ENCODE assay signal across 1 cellular context in the genomic region with DNA sequence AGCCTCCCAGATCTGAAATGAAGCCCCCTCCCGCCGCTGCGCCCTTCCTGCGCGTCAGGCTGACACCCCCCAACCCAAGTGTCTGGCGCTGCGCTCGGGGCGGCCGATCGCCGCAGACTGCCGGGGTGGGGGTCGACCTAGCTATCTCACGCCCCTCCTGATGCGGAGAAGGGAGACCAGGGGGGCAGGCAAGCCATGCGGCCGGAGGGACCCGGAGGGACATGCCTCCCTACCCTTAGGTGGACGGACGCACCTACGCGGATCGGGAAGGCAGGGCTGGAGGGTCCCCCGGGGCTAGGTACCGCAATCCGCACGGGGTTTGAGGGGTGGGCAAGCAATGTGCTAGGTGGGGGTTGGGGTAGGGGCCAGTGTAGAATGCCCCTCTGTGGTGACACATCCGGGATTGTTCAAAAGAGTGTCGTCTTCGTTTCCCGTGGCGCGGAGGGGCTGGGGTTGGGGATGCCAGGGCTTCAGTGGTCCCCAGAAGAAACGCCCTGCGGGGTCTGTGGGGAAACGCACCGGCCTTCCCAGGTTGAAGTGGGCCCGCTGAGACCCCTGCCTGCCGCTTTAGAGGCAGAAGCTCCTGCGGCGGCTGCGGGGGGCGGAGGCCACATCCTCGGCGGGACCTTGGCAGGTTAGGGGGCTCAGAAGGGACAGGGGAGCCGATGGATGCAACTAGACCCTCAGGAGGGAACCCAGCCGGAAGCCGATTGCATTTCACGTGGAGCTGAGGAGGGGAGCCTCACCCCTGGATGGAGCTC.
TF ChIP-seq lines count a peak whose summit lies in the region.

No MANE protein-coding gene starts in this region.

TF ChIP-seq in GM23338, 12 proteins besides CTCF, POLR2A, EP300 and RAD21 (continued from another document):
- TF ChIP-seq, protein P1, sequence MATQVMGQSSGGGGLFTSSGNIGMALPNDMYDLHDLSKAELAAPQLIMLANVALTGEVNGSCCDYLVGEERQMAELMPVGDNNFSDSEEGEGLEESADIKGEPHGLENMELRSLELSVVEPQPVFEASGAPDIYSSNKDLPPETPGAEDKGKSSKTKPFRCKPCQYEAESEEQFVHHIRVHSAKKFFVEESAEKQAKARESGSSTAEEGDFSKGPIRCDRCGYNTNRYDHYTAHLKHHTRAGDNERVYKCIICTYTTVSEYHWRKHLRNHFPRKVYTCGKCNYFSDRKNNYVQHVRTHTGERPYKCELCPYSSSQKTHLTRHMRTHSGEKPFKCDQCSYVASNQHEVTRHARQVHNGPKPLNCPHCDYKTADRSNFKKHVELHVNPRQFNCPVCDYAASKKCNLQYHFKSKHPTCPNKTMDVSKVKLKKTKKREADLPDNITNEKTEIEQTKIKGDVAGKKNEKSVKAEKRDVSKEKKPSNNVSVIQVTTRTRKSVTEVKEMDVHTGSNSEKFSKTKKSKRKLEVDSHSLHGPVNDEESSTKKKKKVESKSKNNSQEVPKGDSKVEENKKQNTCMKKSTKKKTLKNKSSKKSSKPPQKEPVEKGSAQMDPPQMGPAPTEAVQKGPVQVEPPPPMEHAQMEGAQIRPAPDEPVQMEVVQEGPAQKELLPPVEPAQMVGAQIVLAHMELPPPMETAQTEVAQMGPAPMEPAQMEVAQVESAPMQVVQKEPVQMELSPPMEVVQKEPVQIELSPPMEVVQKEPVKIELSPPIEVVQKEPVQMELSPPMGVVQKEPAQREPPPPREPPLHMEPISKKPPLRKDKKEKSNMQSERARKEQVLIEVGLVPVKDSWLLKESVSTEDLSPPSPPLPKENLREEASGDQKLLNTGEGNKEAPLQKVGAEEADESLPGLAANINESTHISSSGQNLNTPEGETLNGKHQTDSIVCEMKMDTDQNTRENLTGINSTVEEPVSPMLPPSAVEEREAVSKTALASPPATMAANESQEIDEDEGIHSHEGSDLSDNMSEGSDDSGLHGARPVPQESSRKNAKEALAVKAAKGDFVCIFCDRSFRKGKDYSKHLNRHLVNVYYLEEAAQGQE (IDR thresholded peaks at IDR 0.05; ENCODE audit: unreplicated experiment): no peak
- no peak for TF ChIP-seq JUNB (IDR thresholded peaks at IDR 0.05; ENCODE audit: unreplicated experiment)
- TF ChIP-seq POLR2AphosphoS5 (IDR thresholded peaks at IDR 0.05; ENCODE audit: low read depth): no peak
- TF ChIP-seq, protein P2, sequence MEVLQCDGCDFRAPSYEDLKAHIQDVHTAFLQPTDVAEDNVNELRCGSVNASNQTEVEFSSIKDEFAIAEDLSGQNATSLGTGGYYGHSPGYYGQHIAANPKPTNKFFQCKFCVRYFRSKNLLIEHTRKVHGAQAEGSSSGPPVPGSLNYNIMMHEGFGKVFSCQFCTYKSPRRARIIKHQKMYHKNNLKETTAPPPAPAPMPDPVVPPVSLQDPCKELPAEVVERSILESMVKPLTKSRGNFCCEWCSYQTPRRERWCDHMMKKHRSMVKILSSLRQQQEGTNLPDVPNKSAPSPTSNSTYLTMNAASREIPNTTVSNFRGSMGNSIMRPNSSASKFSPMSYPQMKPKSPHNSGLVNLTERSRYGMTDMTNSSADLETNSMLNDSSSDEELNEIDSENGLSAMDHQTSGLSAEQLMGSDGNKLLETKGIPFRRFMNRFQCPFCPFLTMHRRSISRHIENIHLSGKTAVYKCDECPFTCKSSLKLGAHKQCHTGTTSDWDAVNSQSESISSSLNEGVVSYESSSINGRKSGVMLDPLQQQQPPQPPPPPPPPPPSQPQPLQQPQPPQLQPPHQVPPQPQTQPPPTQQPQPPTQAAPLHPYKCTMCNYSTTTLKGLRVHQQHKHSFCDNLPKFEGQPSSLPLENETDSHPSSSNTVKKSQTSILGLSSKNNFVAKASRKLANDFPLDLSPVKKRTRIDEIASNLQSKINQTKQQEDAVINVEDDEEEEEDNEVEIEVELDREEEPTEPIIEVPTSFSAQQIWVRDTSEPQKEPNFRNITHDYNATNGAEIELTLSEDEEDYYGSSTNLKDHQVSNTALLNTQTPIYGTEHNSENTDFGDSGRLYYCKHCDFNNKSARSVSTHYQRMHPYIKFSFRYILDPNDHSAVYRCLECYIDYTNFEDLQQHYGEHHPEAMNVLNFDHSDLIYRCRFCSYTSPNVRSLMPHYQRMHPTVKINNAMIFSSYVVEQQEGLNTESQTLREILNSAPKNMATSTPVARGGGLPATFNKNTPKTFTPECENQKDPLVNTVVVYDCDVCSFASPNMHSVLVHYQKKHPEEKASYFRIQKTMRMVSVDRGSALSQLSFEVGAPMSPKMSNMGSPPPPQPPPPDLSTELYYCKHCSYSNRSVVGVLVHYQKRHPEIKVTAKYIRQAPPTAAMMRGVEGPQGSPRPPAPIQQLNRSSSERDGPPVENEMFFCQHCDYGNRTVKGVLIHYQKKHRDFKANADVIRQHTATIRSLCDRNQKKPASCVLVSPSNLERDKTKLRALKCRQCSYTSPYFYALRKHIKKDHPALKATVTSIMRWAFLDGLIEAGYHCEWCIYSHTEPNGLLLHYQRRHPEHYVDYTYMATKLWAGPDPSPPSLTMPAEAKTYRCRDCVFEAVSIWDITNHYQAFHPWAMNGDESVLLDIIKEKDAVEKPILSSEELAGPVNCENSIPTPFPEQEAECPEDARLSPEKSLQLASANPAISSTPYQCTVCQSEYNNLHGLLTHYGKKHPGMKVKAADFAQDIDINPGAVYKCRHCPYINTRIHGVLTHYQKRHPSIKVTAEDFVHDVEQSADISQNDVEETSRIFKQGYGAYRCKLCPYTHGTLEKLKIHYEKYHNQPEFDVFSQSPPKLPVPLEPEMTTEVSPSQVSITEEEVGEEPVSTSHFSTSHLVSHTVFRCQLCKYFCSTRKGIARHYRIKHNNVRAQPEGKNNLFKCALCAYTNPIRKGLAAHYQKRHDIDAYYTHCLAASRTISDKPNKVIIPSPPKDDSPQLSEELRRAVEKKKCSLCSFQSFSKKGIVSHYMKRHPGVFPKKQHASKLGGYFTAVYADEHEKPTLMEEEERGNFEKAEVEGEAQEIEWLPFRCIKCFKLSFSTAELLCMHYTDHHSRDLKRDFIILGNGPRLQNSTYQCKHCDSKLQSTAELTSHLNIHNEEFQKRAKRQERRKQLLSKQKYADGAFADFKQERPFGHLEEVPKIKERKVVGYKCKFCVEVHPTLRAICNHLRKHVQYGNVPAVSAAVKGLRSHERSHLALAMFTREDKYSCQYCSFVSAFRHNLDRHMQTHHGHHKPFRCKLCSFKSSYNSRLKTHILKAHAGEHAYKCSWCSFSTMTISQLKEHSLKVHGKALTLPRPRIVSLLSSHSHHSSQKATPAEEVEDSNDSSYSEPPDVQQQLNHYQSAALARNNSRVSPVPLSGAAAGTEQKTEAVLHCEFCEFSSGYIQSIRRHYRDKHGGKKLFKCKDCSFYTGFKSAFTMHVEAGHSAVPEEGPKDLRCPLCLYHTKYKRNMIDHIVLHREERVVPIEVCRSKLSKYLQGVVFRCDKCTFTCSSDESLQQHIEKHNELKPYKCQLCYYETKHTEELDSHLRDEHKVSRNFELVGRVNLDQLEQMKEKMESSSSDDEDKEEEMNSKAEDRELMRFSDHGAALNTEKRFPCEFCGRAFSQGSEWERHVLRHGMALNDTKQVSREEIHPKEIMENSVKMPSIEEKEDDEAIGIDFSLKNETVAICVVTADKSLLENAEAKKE (CRISPR knock-in tag; IDR thresholded peaks at IDR 0.05): no peak
- no peak for TF ChIP-seq NANOG (IDR thresholded peaks at IDR 0.05; ENCODE audit: borderline replicate concordance)
